ENCODE assay signal across 1 cellular context in the genomic region with DNA sequence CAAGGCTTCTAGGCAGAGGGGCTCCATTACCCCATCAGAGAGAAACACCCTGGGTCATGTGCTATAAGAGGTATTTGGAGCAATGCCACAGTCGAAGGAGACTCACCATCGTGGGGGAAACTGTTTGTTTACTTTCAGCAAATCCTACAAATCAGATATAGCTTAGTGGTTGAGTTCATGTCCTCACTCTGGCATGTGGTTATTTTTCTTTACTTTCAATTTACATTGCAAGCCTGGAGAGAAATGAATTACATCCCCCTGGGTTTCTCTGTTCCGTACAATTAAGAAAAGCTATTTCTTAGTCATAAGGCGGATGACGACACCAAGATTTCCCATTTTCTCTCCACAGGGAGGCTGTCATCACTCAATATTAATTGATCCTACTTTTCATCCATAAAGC.
TF ChIP-seq lines count a peak whose summit lies in the region.

No MANE protein-coding gene starts in this region.

TF ChIP-seq in HEK293, 187 proteins besides CTCF, POLR2A, EP300 and RAD21 (continued from another document and continues in another):
- no peak for TF ChIP-seq PRDM2 (tag by site-specific recombination; IDR thresholded peaks at IDR 0.05; ENCODE audit: borderline replicate concordance)
- TF ChIP-seq ZNF175 (tag by site-specific recombination; IDR thresholded peaks at IDR 0.05), result no peak
- TF ChIP-seq, protein P1, sequence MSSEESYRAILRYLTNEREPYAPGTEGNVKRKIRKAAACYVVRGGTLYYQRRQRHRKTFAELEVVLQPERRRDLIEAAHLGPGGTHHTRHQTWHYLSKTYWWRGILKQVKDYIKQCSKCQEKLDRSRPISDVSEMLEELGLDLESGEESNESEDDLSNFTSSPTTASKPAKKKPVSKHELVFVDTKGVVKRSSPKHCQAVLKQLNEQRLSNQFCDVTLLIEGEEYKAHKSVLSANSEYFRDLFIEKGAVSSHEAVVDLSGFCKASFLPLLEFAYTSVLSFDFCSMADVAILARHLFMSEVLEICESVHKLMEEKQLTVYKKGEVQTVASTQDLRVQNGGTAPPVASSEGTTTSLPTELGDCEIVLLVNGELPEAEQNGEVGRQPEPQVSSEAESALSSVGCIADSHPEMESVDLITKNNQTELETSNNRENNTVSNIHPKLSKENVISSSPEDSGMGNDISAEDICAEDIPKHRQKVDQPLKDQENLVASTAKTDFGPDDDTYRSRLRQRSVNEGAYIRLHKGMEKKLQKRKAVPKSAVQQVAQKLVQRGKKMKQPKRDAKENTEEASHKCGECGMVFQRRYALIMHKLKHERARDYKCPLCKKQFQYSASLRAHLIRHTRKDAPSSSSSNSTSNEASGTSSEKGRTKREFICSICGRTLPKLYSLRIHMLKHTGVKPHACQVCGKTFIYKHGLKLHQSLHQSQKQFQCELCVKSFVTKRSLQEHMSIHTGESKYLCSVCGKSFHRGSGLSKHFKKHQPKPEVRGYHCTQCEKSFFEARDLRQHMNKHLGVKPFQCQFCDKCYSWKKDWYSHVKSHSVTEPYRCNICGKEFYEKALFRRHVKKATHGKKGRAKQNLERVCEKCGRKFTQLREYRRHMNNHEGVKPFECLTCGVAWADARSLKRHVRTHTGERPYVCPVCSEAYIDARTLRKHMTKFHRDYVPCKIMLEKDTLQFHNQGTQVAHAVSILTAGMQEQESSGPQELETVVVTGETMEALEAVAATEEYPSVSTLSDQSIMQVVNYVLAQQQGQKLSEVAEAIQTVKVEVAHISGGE (tag by site-specific recombination; conservative IDR thresholded peaks at IDR 0.05; ENCODE audit: low read depth), result no peak
- peak; percentile 94 for TF ChIP-seq WT1 (tag by site-specific recombination; IDR thresholded peaks at IDR 0.05)
- no peak for TF ChIP-seq ZNF19 (tag by site-specific recombination; IDR thresholded peaks at IDR 0.05; ENCODE audit: low read depth)
- TF ChIP-seq ZNF555 (tag by site-specific recombination; conservative IDR thresholded peaks at IDR 0.05), result no peak
- TF ChIP-seq ZNF121 (tag by site-specific recombination; IDR thresholded peaks at IDR 0.05), result 0 out of 2 replicates have a peak, but pooled peaks have one; percentile 11
- TF ChIP-seq, protein P2, sequence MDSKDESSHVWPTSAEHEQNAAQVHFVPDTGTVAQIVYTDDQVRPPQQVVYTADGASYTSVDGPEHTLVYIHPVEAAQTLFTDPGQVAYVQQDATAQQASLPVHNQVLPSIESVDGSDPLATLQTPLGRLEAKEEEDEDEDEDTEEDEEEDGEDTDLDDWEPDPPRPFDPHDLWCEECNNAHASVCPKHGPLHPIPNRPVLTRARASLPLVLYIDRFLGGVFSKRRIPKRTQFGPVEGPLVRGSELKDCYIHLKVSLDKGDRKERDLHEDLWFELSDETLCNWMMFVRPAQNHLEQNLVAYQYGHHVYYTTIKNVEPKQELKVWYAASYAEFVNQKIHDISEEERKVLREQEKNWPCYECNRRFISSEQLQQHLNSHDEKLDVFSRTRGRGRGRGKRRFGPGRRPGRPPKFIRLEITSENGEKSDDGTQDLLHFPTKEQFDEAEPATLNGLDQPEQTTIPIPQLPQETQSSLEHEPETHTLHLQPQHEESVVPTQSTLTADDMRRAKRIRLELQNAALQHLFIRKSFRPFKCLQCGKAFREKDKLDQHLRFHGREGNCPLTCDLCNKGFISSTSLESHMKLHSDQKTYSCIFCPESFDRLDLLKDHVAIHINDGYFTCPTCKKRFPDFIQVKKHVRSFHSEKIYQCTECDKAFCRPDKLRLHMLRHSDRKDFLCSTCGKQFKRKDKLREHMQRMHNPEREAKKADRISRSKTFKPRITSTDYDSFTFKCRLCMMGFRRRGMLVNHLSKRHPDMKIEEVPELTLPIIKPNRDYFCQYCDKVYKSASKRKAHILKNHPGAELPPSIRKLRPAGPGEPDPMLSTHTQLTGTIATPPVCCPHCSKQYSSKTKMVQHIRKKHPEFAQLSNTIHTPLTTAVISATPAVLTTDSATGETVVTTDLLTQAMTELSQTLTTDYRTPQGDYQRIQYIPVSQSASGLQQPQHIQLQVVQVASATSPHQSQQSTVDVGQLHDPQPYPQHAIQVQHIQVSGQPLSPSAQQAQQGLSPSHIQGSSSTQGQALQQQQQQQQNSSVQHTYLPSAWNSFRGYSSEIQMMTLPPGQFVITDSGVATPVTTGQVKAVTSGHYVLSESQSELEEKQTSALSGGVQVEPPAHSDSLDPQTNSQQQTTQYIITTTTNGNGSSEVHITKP (tag by site-specific recombination; IDR thresholded peaks at IDR 0.05), result peak; percentile 78
- TF ChIP-seq ZNF501 (tag by site-specific recombination; IDR thresholded peaks at IDR 0.05), result no peak
- TF ChIP-seq KLF9 (tag by site-specific recombination; IDR thresholded peaks at IDR 0.05; ENCODE audit: low read depth), result no peak
- no peak for TF ChIP-seq ZBTB48 (tag by site-specific recombination; IDR thresholded peaks at IDR 0.05)
- TF ChIP-seq KLF10 (tag by site-specific recombination; IDR thresholded peaks at IDR 0.05), result peak; percentile 82
- peak; percentile 73 for TF ChIP-seq KLF8 (tag by site-specific recombination; IDR thresholded peaks at IDR 0.05)
- TF ChIP-seq ZNF138 (tag by site-specific recombination; IDR thresholded peaks at IDR 0.05; ENCODE audit: borderline replicate concordance), result no peak
- peak; percentile 41; the same call in 1 of the 2 replicates for TF ChIP-seq ZNF596 (tag by site-specific recombination; IDR thresholded peaks at IDR 0.05)
- TF ChIP-seq OSR2 (tag by site-specific recombination; IDR thresholded peaks at IDR 0.05), result peak; percentile 93
- TF ChIP-seq PRDM6 (tag by site-specific recombination; IDR thresholded peaks at IDR 0.05), result peak; percentile 89
- no peak for TF ChIP-seq ZNF677 (tag by site-specific recombination; IDR thresholded peaks at IDR 0.05)
- no peak for TF ChIP-seq PRDM1 (tag by site-specific recombination; IDR thresholded peaks at IDR 0.05)
- TF ChIP-seq ZNF140 (tag by site-specific recombination; IDR thresholded peaks at IDR 0.05), result no peak
- TF ChIP-seq SP2 (tag by site-specific recombination; IDR thresholded peaks at IDR 0.05), result no peak
- TF ChIP-seq, protein P3, sequence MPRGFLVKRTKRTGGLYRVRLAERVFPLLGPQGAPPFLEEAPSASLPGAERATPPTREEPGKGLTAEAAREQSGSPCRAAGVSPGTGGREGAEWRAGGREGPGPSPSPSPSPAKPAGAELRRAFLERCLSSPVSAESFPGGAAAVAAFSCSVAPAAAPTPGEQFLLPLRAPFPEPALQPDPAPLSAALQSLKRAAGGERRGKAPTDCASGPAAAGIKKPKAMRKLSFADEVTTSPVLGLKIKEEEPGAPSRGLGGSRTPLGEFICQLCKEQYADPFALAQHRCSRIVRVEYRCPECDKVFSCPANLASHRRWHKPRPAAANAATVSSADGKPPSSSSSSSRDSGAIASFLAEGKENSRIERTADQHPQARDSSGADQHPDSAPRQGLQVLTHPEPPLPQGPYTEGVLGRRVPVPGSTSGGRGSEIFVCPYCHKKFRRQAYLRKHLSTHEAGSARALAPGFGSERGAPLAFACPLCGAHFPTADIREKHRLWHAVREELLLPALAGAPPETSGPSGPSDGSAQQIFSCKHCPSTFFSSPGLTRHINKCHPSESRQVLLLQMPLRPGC (tag by site-specific recombination; IDR thresholded peaks at IDR 0.05), result peak; percentile 93
- no peak for TF ChIP-seq ZNF37A (tag by site-specific recombination; IDR thresholded peaks at IDR 0.05)
- peak; percentile 98 for TF ChIP-seq GLIS1 (tag by site-specific recombination; IDR thresholded peaks at IDR 0.05)
- TF ChIP-seq ZNF155 (tag by site-specific recombination; IDR thresholded peaks at IDR 0.05), result no peak
- TF ChIP-seq ZNF311 (tag by site-specific recombination; IDR thresholded peaks at IDR 0.05; ENCODE audit: borderline replicate concordance), result no peak
- peak; percentile 81 for TF ChIP-seq ZXDB (tag by site-specific recombination; IDR thresholded peaks at IDR 0.05)
- peak; percentile 55; the same call in 1 of the 2 replicates for TF ChIP-seq PATZ1 (tag by site-specific recombination; IDR thresholded peaks at IDR 0.05)
- peak; percentile 45; the same call in 1 of the 2 replicates for TF ChIP-seq ZNF76 (tag by site-specific recombination; IDR thresholded peaks at IDR 0.05; ENCODE audit: borderline replicate concordance, low read depth)
- TF ChIP-seq ZNF423 (tag by site-specific recombination; IDR thresholded peaks at IDR 0.05), result no peak
- peak; percentile 78; the same call in 1 of the 2 replicates for TF ChIP-seq ZNF184 (tag by site-specific recombination; IDR thresholded peaks at IDR 0.05)
- no peak for TF ChIP-seq BCL11A (tag by site-specific recombination; IDR thresholded peaks at IDR 0.05; ENCODE audit: low read depth)
- TF ChIP-seq ZSCAN4 (tag by site-specific recombination; IDR thresholded peaks at IDR 0.05), result 0 out of 2 replicates have a peak, but pooled peaks have one; percentile 30
